9 cellular contexts compared by ENCODE assay signal in genomic region chr1:183070923-183071618, GRCh38. TPM values are rescaled to one million over a fixed set of nuclear protein-coding genes. Genes with fewer than 3 reads are reported as not detected.
DNase-seq lines count a peak whose midpoint lies in the region; ATAC-seq, FAIRE-seq and TF ChIP-seq lines count a peak whose summit lies in the region.
"Had no signal": no experiment of that assay in that cellular context is flagged by ENCODE, and none has a peak within 500 bp of the region (broad histone marks: within the 10 kb centered on the region; RNA-seq: fewer than 3 reads in every experiment).

No MANE protein-coding gene starts in this region.

- peaks cover 33% of the 10 kb centered on the region for H3K4me1 Mint-ChIP-seq in activated B cell treated with CpG ODN at 0.5 μM for 24 hours
- peaks cover 5% of the 10 kb centered on the region for H3K4me1 Mint-ChIP-seq in activated T-cell treated with anti-CD3 and anti-CD28 coated beads, Interleukin-2, amount 50 U/mL, for 4 hours (ENCODE audit: low read depth)

- DNase-seq in BJ (ENCODE audit: low read depth), result peak; percentile 84
- DNase-seq in activated B cell treated with CpG ODN at 0.5 μM for 24 hours, result no peak
- peak; percentile 76 for DNase-seq in renal cortical epithelial cell (ENCODE audit: low read depth)
- DNase-seq in activated T-cell treated with anti-CD3 and anti-CD28 coated beads, Interleukin-2, amount 50 U/mL, for 4 hours, result no peak
- DNase-seq in T-helper 9 cell, result no peak
- DNase-seq in kidney, result no peak

- no peaks in the 10 kb centered on the region for H3K9me3 ChIP-seq in kidney (ENCODE audit: control insufficient read depth in 1 of 2, low read length in 2 of 2)
- H3K9me3 ChIP-seq: thoracic aorta had no signal

- H3K27me3 ChIP-seq in BJ (ENCODE audit: control insufficient read depth, insufficient read depth, low read length), result no peaks in the 10 kb centered on the region

- peaks cover 6% of the 10 kb centered on the region for H3K27me3 Mint-ChIP-seq in activated B cell treated with CpG ODN at 0.5 μM for 24 hours
- no peaks in the 10 kb centered on the region for H3K27me3 Mint-ChIP-seq in activated T-cell treated with anti-CD3 and anti-CD28 coated beads, Interleukin-2, amount 50 U/mL, for 4 hours (ENCODE audit: low read depth)

- intact Hi-C loops in activated B cell treated with CpG ODN at 0.5 μM for 24 hours (cut with micrococcal nuclease) (loop anchor here (1.0 to 2.0 kb wide), 4 partner anchors 18 to 109 kb away; no protein-coding TSS in a partner anchor), kidney (cut with DNase I) (no loop called here)

- peak; percentile 87 for ATAC-seq in GM19463 (IDR thresholded peaks at IDR 0.05; ENCODE audit: unreplicated experiment)
- peak; percentile 89 for ATAC-seq in HG03378 (IDR thresholded peaks at IDR 0.05; ENCODE audit: unreplicated experiment)
- peak; percentile 67 for ATAC-seq in activated B cell treated with CpG ODN at 0.5 μM for 24 hours (ENCODE audit: low read depth)
- no peak for ATAC-seq in activated T-cell treated with anti-CD3 and anti-CD28 coated beads, Interleukin-2, amount 50 U/mL, for 4 hours

- POLR2A ChIA-PET in BJ (lab: Charles Lee) (interaction anchor here (0.6 kb wide), 2 partner anchors 11 to 43 kb away, joined by 3 read pairs; no protein-coding TSS in a partner anchor), activated B cell treated with CpG ODN at 0.5 μM for 24 hours (lab: Charles Lee) (interaction anchor here (0.7 to 1.4 kb wide), 2 partner anchors 20 to 23 kb away, joined by 3 to 9 read pairs; no protein-coding TSS in a partner anchor)

- no peak overlapping the region for H3K27ac Mint-ChIP-seq in activated B cell treated with CpG ODN at 0.5 μM for 24 hours

- FAIRE-seq in kidney (lab: Jason Lieb, UNC), result no peak

- peak overlapping the region; percentile 50 for H3K4me3 Mint-ChIP-seq in activated B cell treated with CpG ODN at 0.5 μM for 24 hours
- no peak overlapping the region for H3K4me3 Mint-ChIP-seq in activated T-cell treated with anti-CD3 and anti-CD28 coated beads, Interleukin-2, amount 50 U/mL, for 4 hours

- H3K36me3 ChIP-seq in BJ (ENCODE audit: control insufficient read depth, insufficient read depth, low read length) (no peaks in the 10 kb centered on the region), kidney (ENCODE audit: control insufficient read depth in 1 of 2, insufficient read depth in 2 of 2, low read length in 2 of 2) (no peaks in the 10 kb centered on the region)
- H3K36me3 ChIP-seq: thoracic aorta had no signal

- CTCF ChIA-PET in BJ (lab: Yijun Ruan, JAX), result interaction anchor here (1.0 to 1.1 kb wide), 2 partner anchors 32 to 239 kb away, joined by 3 to 4 read pairs; no protein-coding TSS in a partner anchor
- CTCF ChIA-PET in activated B cell treated with CpG ODN at 0.5 μM for 24 hours (lab: Charles Lee), result interaction anchor here (1.0 to 2.0 kb wide), 4 partner anchors 23 to 109 kb away, joined by 3 to 7 read pairs (median 4); no protein-coding TSS in a partner anchor

- H3K9me3 Mint-ChIP-seq in activated B cell treated with CpG ODN at 0.5 μM for 24 hours, result no peaks in the 10 kb centered on the region
- H3K9me3 Mint-ChIP-seq in activated T-cell treated with anti-CD3 and anti-CD28 coated beads, Interleukin-2, amount 50 U/mL, for 4 hours, result no peaks in the 10 kb centered on the region

- H3K9ac ChIP-seq in kidney (ENCODE audit: low read length in 2 of 2), result no peak overlapping the region

- no peak overlapping the region for H3K27ac ChIP-seq in kidney (ENCODE audit: low read depth in 2 of 2, low read length in 2 of 2)
- H3K27ac ChIP-seq: thoracic aorta had no signal

- no peak for TF ChIP-seq CTCF in BJ (IDR thresholded peaks at IDR 0.05; ENCODE audit: insufficient read depth, low read depth, low read length)
- no peak for TF ChIP-seq CTCF in activated B cell treated with CpG ODN at 0.5 μM for 24 hours (IDR thresholded peaks at IDR 0.05)
- TF ChIP-seq CTCF in kidney (IDR thresholded peaks at IDR 0.05; ENCODE audit: borderline replicate concordance, extremely low read depth, insufficient read depth), result no peak

- H3K4me1 ChIP-seq in kidney (ENCODE audit: control insufficient read depth in 1 of 2, insufficient read depth in 1 of 2, low read depth in 1 of 2, low read length in 2 of 2), result peaks cover 0 to 10% of the 10 kb centered on the region in 2 donors

- peaks cover 1% of the 10 kb centered on the region for H3K36me3 Mint-ChIP-seq in activated B cell treated with CpG ODN at 0.5 μM for 24 hours (ENCODE audit: low read depth)
- H3K36me3 Mint-ChIP-seq in activated T-cell treated with anti-CD3 and anti-CD28 coated beads, Interleukin-2, amount 50 U/mL, for 4 hours (ENCODE audit: insufficient read depth), result no peaks in the 10 kb centered on the region

- H3K4me3 ChIP-seq in BJ (ENCODE audit: low read depth, low read length) (no peak overlapping the region), kidney (ENCODE audit: low read length in 2 of 2) (no peak overlapping the region)
- H3K4me3 ChIP-seq: thoracic aorta had no signal

RNA-seq across cellular contexts. Expression of gene LAMC1, which starts 47.9 kb away (rescaled TPM):
- 349 and 360 TPM in 2 replicates for polyA plus RNA-seq in BJ (2011; rRNA removed)
- polyA minus RNA-seq in BJ (2011; rRNA and poly(A)+ RNA removed), result 307 and 333 TPM in 2 replicates
- 31.1 and 31.8 TPM in 2 replicates for total RNA-seq in activated B cell treated with CpG ODN at 0.5 μM for 24 hours
- 241 and 266 TPM in 2 replicates for total RNA-seq in renal cortical epithelial cell
- total RNA-seq in activated T-cell treated with anti-CD3 and anti-CD28 coated beads, Interleukin-2, amount 50 U/mL, for 4 hours, result 1 to 10 TPM in 1 of 3 donors, under 1 TPM in 2; 0.61 to 1.0 (median 0.84) TPM
- 140 TPM for total RNA-seq in kidney
- polyA plus RNA-seq in kidney (ENCODE audit: insufficient read depth, low read depth, low replicate concordance), result 21.1 TPM

Comparison
In these comparisons a context has a peak if more than half of its experiments do, and no peak if none do; other contexts are left out.
1. DNase-seq: peak in BJ (single experiment) and renal cortical epithelial cell (single experiment); none in activated B cell treated with CpG ODN at 0.5 μM for 24 hours (single experiment), activated T-cell treated with anti-CD3 and anti-CD28 coated beads, Interleukin-2, amount 50 U/mL, for 4 hours (single experiment), T-helper 9 cell (single experiment) and kidney (single experiment).
2. ATAC-seq: peak in GM19463 (single experiment), HG03378 (single experiment) and activated B cell treated with CpG ODN at 0.5 μM for 24 hours (single experiment); none in activated T-cell treated with anti-CD3 and anti-CD28 coated beads, Interleukin-2, amount 50 U/mL, for 4 hours (0 of 2).
3. RNA of gene LAMC1, which starts 47.9 kb away (total RNA-seq): 241 to 266 TPM in renal cortical epithelial cell, 140 TPM in kidney (single experiment) and 31.1 to 31.8 TPM in activated B cell treated with CpG ODN at 0.5 μM for 24 hours; 0.61 to 1.0 TPM in activated T-cell treated with anti-CD3 and anti-CD28 coated beads, Interleukin-2, amount 50 U/mL, for 4 hours; every median in the first group is over 10 times any median in the second.